Comparison of ENCODE assay signal across 17 cellular contexts in genomic region chr4:86376850-86377249, GRCh38. TPM values are rescaled to one million over a fixed set of nuclear protein-coding genes. Genes with fewer than 3 reads are reported as not detected.
"Had no signal": no experiment of that assay in that cellular context is flagged by ENCODE, and none has a peak within 500 bp of the region (broad histone marks: within the 10 kb centered on the region; RNA-seq: fewer than 3 reads in every experiment).

No MANE protein-coding gene starts in this region.

- H3K27me3 ChIP-seq: ascending aorta, breast epithelium, gastroesophageal sphincter, heart right ventricle, ovary, sigmoid colon, spleen, stomach, testis had no signal

- H3K36me3 ChIP-seq: ascending aorta, breast epithelium, gastroesophageal sphincter, heart right ventricle, left ventricle myocardium inferior, ovary, sigmoid colon, spleen, stomach had no signal

- H3K4me3 ChIP-seq: ascending aorta, breast epithelium, gastroesophageal sphincter, heart right ventricle, left ventricle myocardium inferior, ovary, sigmoid colon, spleen, stomach, testis had no signal

- H3K4me1 ChIP-seq: ascending aorta, breast epithelium, heart right ventricle, left ventricle myocardium inferior, sigmoid colon, spleen, stomach had no signal

- ATAC-seq: activated T-helper 17 cell treated with anti-CD3 and anti-CD28 coated beads, Interleukin-2, amount 50 U/mL, for 72 hours; effector memory CD8-positive, alpha-beta T cell; gastroesophageal sphincter; heart right ventricle; natural killer cell treated with Interleukin-12 subunit alpha and Interleukin-12 subunit beta and Interleukin-15 and Interleukin-18, amount 100 ng/mL, for 72 hours had no signal

- DNase-seq: activated CD4-positive, CD25-positive, alpha-beta regulatory T cell treated with anti-CD3 and anti-CD28 coated beads, Interleukin-2, amount 50 U/mL, for 72 hours; activated naive CD4-positive, alpha-beta T cell treated with Interleukin-2 at 50 U/mL for 16 hours; dermis blood vessel endothelial cell; effector memory CD8-positive, alpha-beta T cell; heart right ventricle; left ventricle myocardium inferior; ovary; sigmoid colon; spleen; stomach; testis had no signal

- H3K9me3 ChIP-seq: ascending aorta, gastroesophageal sphincter, ovary, sigmoid colon, testis had no signal

- H3K27ac ChIP-seq: ascending aorta, breast epithelium, gastroesophageal sphincter, heart right ventricle, left ventricle myocardium inferior, ovary, sigmoid colon, spleen, stomach, testis had no signal

RNA-seq across cellular contexts. Expression of gene MAPK10, which starts 17.0 kb away (rescaled TPM):
- total RNA-seq: activated CD8-positive, alpha-beta memory T cell treated with anti-CD3 and anti-CD28 coated beads for 36 hours had no signal
